In genomic region chr1:240207073-240207709, GRCh38 we compare ENCODE assay signal across 31 cellular contexts.
"Had no signal": no experiment of that assay in that cellular context is flagged by ENCODE, and none has a peak within 500 bp of the region (broad histone marks: within the 10 kb centered on the region; RNA-seq: fewer than 3 reads in every experiment).

No MANE protein-coding gene starts in this region.

- ATAC-seq: activated CD4-positive, CD25-positive, alpha-beta regulatory T cell treated with anti-CD3 and anti-CD28 coated beads, Interleukin-2, amount 50 U/mL, for 24 hours; activated CD8-positive, alpha-beta T cell treated with anti-CD3 and anti-CD28 coated beads for 36 hours; activated naive CD8-positive, alpha-beta T cell treated with anti-CD3 and anti-CD28 coated beads, Interleukin-2, amount 50 U/mL, for 24 hours; activated T-cell treated with anti-CD3 and anti-CD28 coated beads, Interleukin-2, amount 50 U/mL, for 4 hours; activated T-helper 17 cell treated with anti-CD3 and anti-CD28 coated beads, Interleukin-2, amount 50 U/mL, for 72 hours; body of pancreas; effector memory CD8-positive, alpha-beta T cell; foreskin keratinocyte; gastrocnemius medialis; T-helper 17 cell had no signal

- H3K36me3 ChIP-seq: adrenal gland, esophagus muscularis mucosa, gastrocnemius medialis had no signal

- H3K4me1 Mint-ChIP-seq: activated B cell treated with CpG ODN at 0.5 μM for 24 hours; activated naive CD4-positive, alpha-beta T cell treated with anti-CD3 and anti-CD28 coated beads, Interleukin-2, amount 50 U/mL, for 24 hours; activated naive CD8-positive, alpha-beta T cell treated with anti-CD3 and anti-CD28 coated beads for 36 hours; activated naive CD8-positive, alpha-beta T cell treated with anti-CD3 and anti-CD28 coated beads, Interleukin-2, amount 50 U/mL, for 24 hours; activated T-helper 17 cell treated with anti-CD3 and anti-CD28 coated beads, Interleukin-2, amount 50 U/mL, for 72 hours; T-helper 17 cell had no signal

- H3K9me3 ChIP-seq: adrenal gland, gastrocnemius medialis had no signal

- H3K27me3 ChIP-seq: adrenal gland, body of pancreas, esophagus muscularis mucosa, foreskin keratinocyte, gastrocnemius medialis had no signal

- H3K4me1 ChIP-seq: adrenal gland, body of pancreas, foreskin keratinocyte, gastrocnemius medialis had no signal

- H3K27ac Mint-ChIP-seq: activated B cell treated with CpG ODN at 0.5 μM for 24 hours; activated CD8-positive, alpha-beta T cell treated with anti-CD3 and anti-CD28 coated beads for 36 hours; activated naive CD4-positive, alpha-beta T cell treated with anti-CD3 and anti-CD28 coated beads for 36 hours; activated naive CD4-positive, alpha-beta T cell treated with anti-CD3 and anti-CD28 coated beads, Interleukin-2, amount 50 U/mL, for 24 hours; activated naive CD8-positive, alpha-beta T cell treated with anti-CD3 and anti-CD28 coated beads for 36 hours; activated naive CD8-positive, alpha-beta T cell treated with anti-CD3 and anti-CD28 coated beads, Interleukin-2, amount 50 U/mL, for 24 hours; activated T-helper 17 cell treated with anti-CD3 and anti-CD28 coated beads, Interleukin-2, amount 50 U/mL, for 72 hours; effector memory CD8-positive, alpha-beta T cell; T-helper 17 cell; T-helper 2 cell treated with Interferon-gamma antibody and Interleukin-4, amounts not matched to agents 5 μg/mL and 100 μg/mL, for 36 hours had no signal

- H3K27ac ChIP-seq: adrenal gland, body of pancreas, esophagus muscularis mucosa, foreskin keratinocyte, gastrocnemius medialis, WERI-Rb-1 had no signal

- H3K9me3 Mint-ChIP-seq: activated B cell treated with CpG ODN at 0.5 μM for 24 hours; activated CD8-positive, alpha-beta T cell treated with anti-CD3 and anti-CD28 coated beads for 36 hours; activated naive CD4-positive, alpha-beta T cell treated with anti-CD3 and anti-CD28 coated beads for 36 hours; activated naive CD4-positive, alpha-beta T cell treated with anti-CD3 and anti-CD28 coated beads, Interleukin-2, amount 50 U/mL, for 24 hours; activated naive CD8-positive, alpha-beta T cell treated with anti-CD3 and anti-CD28 coated beads for 36 hours; activated T-cell treated with anti-CD3 and anti-CD28 coated beads, Interleukin-2, amount 50 U/mL, for 4 hours; activated T-helper 17 cell treated with anti-CD3 and anti-CD28 coated beads, Interleukin-2, amount 50 U/mL, for 72 hours; T-helper 2 cell treated with Interferon-gamma antibody and Interleukin-4, amounts not matched to agents 5 μg/mL and 100 μg/mL, for 36 hours had no signal

- H3K4me3 Mint-ChIP-seq: activated B cell treated with CpG ODN at 0.5 μM for 24 hours; activated CD8-positive, alpha-beta T cell treated with anti-CD3 and anti-CD28 coated beads for 36 hours; activated naive CD4-positive, alpha-beta T cell treated with anti-CD3 and anti-CD28 coated beads for 36 hours; activated naive CD4-positive, alpha-beta T cell treated with anti-CD3 and anti-CD28 coated beads, Interleukin-2, amount 50 U/mL, for 24 hours; activated naive CD8-positive, alpha-beta T cell treated with anti-CD3 and anti-CD28 coated beads for 36 hours; activated naive CD8-positive, alpha-beta T cell treated with anti-CD3 and anti-CD28 coated beads, Interleukin-2, amount 50 U/mL, for 24 hours; activated T-cell treated with anti-CD3 and anti-CD28 coated beads, Interleukin-2, amount 50 U/mL, for 4 hours; activated T-helper 17 cell treated with anti-CD3 and anti-CD28 coated beads, Interleukin-2, amount 50 U/mL, for 72 hours; effector memory CD8-positive, alpha-beta T cell; T-helper 17 cell; T-helper 2 cell treated with Interferon-gamma antibody and Interleukin-4, amounts not matched to agents 5 μg/mL and 100 μg/mL, for 36 hours had no signal

- H3K27me3 Mint-ChIP-seq: activated B cell treated with CpG ODN at 0.5 μM for 24 hours; activated CD8-positive, alpha-beta T cell treated with anti-CD3 and anti-CD28 coated beads for 36 hours; activated naive CD4-positive, alpha-beta T cell treated with anti-CD3 and anti-CD28 coated beads, Interleukin-2, amount 50 U/mL, for 24 hours; activated naive CD8-positive, alpha-beta T cell treated with anti-CD3 and anti-CD28 coated beads for 36 hours; activated naive CD8-positive, alpha-beta T cell treated with anti-CD3 and anti-CD28 coated beads, Interleukin-2, amount 50 U/mL, for 24 hours; effector memory CD8-positive, alpha-beta T cell had no signal

- H3K36me3 Mint-ChIP-seq: activated naive CD4-positive, alpha-beta T cell treated with anti-CD3 and anti-CD28 coated beads, Interleukin-2, amount 50 U/mL, for 24 hours; activated naive CD8-positive, alpha-beta T cell treated with anti-CD3 and anti-CD28 coated beads for 36 hours had no signal

- H3K4me3 ChIP-seq: adrenal gland, body of pancreas, esophagus muscularis mucosa, gastrocnemius medialis had no signal

- DNase-seq: activated B cell treated with CpG ODN at 0.5 μM for 24 hours; activated CD4-positive, alpha-beta T cell treated with anti-CD3 and anti-CD28 coated beads for 48 hours; activated CD4-positive, alpha-beta T cell treated with anti-CD3 and anti-CD28 coated beads, Interleukin-2, amount 50 U/mL, for 1 hour; activated CD4-positive, alpha-beta T cell treated with anti-CD3 and anti-CD28 coated beads, Interleukin-2, amount 50 U/mL, for 48 hours; activated CD8-positive, alpha-beta memory T cell treated with anti-CD3 and anti-CD28 coated beads for 24 hours; activated CD8-positive, alpha-beta T cell treated with anti-CD3 and anti-CD28 coated beads for 36 hours; activated effector memory CD4-positive, alpha-beta T cell treated with Interleukin-2 at 50 U/mL for 16 hours; activated naive CD4-positive, alpha-beta T cell treated with anti-CD3 and anti-CD28 coated beads for 36 hours; activated naive CD8-positive, alpha-beta T cell treated with anti-CD3 and anti-CD28 coated beads for 36 hours; activated naive CD8-positive, alpha-beta T cell treated with anti-CD3 and anti-CD28 coated beads, Interleukin-2, amount 50 U/mL, for 24 hours; activated T-cell treated with anti-CD3 and anti-CD28 coated beads, Interleukin-2, amount 50 U/mL, for 4 hours; adrenal gland; aorta; body of pancreas; caudate nucleus; cortex of kidney; dermis blood vessel endothelial cell; effector CD4-positive, alpha-beta T cell; effector memory CD8-positive, alpha-beta T cell; erythroblast; foreskin keratinocyte; gastrocnemius medialis; T-helper 1 cell; T-helper 17 cell; T1000; WERI-Rb-1 had no signal
